ENCODE assay signal across 9 cellular contexts in genomic region chr12:118064608-118065007, GRCh38. TPM values are rescaled to one million over a fixed set of nuclear protein-coding genes. Genes with fewer than 3 reads are reported as not detected.
A peak's percentile ranks its signal among the peaks of the same experiment; 100 is the strongest.
DNase-seq lines count a peak whose midpoint lies in the region; ATAC-seq and TF ChIP-seq lines count a peak whose summit lies in the region.
"Had no signal": no experiment of that assay in that cellular context is flagged by ENCODE, and none has a peak within 500 bp of the region (broad histone marks: within the 10 kb centered on the region; RNA-seq: fewer than 3 reads in every experiment).

No MANE protein-coding gene starts in this region.

- BruUV-seq in HCT116 (replicated peaks; lab: Mats Ljungman, UMichigan) = no TSS peak

- H3K36me3 ChIP-seq in DND-41 (ENCODE audit: insufficient read depth, low read length) (no peaks in the 10 kb centered on the region; the same call in 1 of the 2 replicates), HCT116 (ENCODE audit: control insufficient read depth in 1 of 2, insufficient read depth in 2 of 2, low read length in 2 of 2) (peaks cover 0 to 5% of the 10 kb centered on the region in 2 experiments; a peak in 1 of 4 replicates), mucosa of rectum (ENCODE audit: control insufficient read depth in 2 of 2, insufficient read depth in 2 of 2, low read length in 2 of 2) (peaks cover 0 to 6% of the 10 kb centered on the region in 2 donors), vagina (no peaks in the 10 kb centered on the region)

- CTCF ChIA-PET in HCT116 (lab: Charles Lee) = interaction anchor here (1.0 to 2.1 kb wide), 3 partner anchors 10 to 190 kb away, joined by 4 to 7 read pairs (median 6); no protein-coding TSS in a partner anchor
- CTCF ChIA-PET in activated CD8-positive, alpha-beta T cell treated with anti-CD3 and anti-CD28 coated beads for 36 hours (lab: Charles Lee) = interaction anchor here (0.8 to 3.4 kb wide), 20 partner anchors 9 to 311 kb away, joined by 3 to 35 read pairs (median 5); partner anchors contain the start of genes PEBP1 and RFC5

- H4K20me1 ChIP-seq in DND-41 (ENCODE audit: insufficient read depth, low read length) (no peaks in the 10 kb centered on the region), HCT116 (ENCODE audit: insufficient read depth) (no peaks in the 10 kb centered on the region)

- H3K9me3 ChIP-seq in DND-41 (ENCODE audit: insufficient read depth, low read length, severe bottlenecking) = no peaks in the 10 kb centered on the region
- no peaks in the 10 kb centered on the region for H3K9me3 ChIP-seq in HCT116 (ENCODE audit: control insufficient read depth in 1 of 2, insufficient read depth in 1 of 2, low read depth in 1 of 2, low read length in 2 of 2)
- no peaks in the 10 kb centered on the region for H3K9me3 ChIP-seq in mucosa of rectum (ENCODE audit: control insufficient read depth in 2 of 2, low read length in 2 of 2)
- no peaks in the 10 kb centered on the region for H3K9me3 ChIP-seq in vagina

- no peaks in the 10 kb centered on the region for H3K9me3 Mint-ChIP-seq in activated CD8-positive, alpha-beta T cell treated with anti-CD3 and anti-CD28 coated beads for 36 hours

- no peak overlapping the region for H2AFZ ChIP-seq in DND-41 (ENCODE audit: low read depth, low read length)
- no peak overlapping the region for H2AFZ ChIP-seq in HCT116 (ENCODE audit: low read depth, low read length, poor library complexity, severe bottlenecking)

- H3K4me1 ChIP-seq in DND-41 (ENCODE audit: insufficient read depth, low read length) (peaks cover 55% of the 10 kb centered on the region), HCT116 (ENCODE audit: control insufficient read depth in 1 of 2, insufficient read depth in 2 of 2, low read length in 2 of 2) (peaks cover 21 to 29% of the 10 kb centered on the region in 2 experiments), mucosa of rectum (ENCODE audit: control insufficient read depth in 2 of 2, insufficient read depth in 2 of 2, low read length in 2 of 2) (peaks cover 26 to 32% of the 10 kb centered on the region in 2 donors), vagina (peaks cover 22% of the 10 kb centered on the region)

- peaks cover 17% of the 10 kb centered on the region for H3K27me3 Mint-ChIP-seq in activated CD8-positive, alpha-beta T cell treated with anti-CD3 and anti-CD28 coated beads for 36 hours

- H3K4me3 ChIP-seq in DND-41 (ENCODE audit: low read depth in 1 of 2, low read length in 2 of 2) (no peak overlapping the region), HCT116 (replicated peaks in 1 of 2; ENCODE audit: low read depth in 1 of 2, low read length in 2 of 2) (no peak overlapping the region), mucosa of rectum (ENCODE audit: low read length in 2 of 2) (no peak overlapping the region), vagina (no peak overlapping the region)

- H3K4me1 Mint-ChIP-seq in activated CD8-positive, alpha-beta T cell treated with anti-CD3 and anti-CD28 coated beads for 36 hours (ENCODE audit: low read depth) = peaks cover 45% of the 10 kb centered on the region

- POLR2A ChIA-PET in HCT116 (lab: Charles Lee) = no interaction called here
- POLR2A ChIA-PET in activated CD8-positive, alpha-beta T cell treated with anti-CD3 and anti-CD28 coated beads for 36 hours (lab: Charles Lee) = interaction anchor here (1.7 to 3.3 kb wide), 3 partner anchors 29 to 72 kb away, joined by 4 to 16 read pairs (median 7); partner anchors contain the start of genes PEBP1 and RFC5

- no peaks in the 10 kb centered on the region for H3K9me2 ChIP-seq in HCT116 (ENCODE audit: insufficient read depth)

- H3K27ac ChIP-seq in DND-41 (ENCODE audit: low read length) (peak overlapping the region; percentile 42), HCT116 (ENCODE audit: low read depth, low read length) (no peak overlapping the region), mucosa of rectum (ENCODE audit: low read depth in 2 of 2, low read length in 2 of 2) (peak overlapping the region; percentile 87 to 96), vagina (no peak overlapping the region)

- peak overlapping the region; percentile 71 for H3K27ac Mint-ChIP-seq in activated CD8-positive, alpha-beta T cell treated with anti-CD3 and anti-CD28 coated beads for 36 hours

- peak; percentile 56 for DNase-seq in DND-41
- DNase-seq in HCT116 (ENCODE audit: low read depth, low spot score) = no peak
- peak; percentile 37 for DNase-seq in activated CD8-positive, alpha-beta T cell treated with anti-CD3 and anti-CD28 coated beads for 36 hours
- DNase-seq in D341Med (ENCODE audit: low spot score) = no peak
- DNase-seq in superior temporal gyrus (ENCODE audit: extremely low spot score) = no peak
- no peak for DNase-seq in vagina (ENCODE audit: extremely low spot score in 2 of 2)
- DNase-seq: foreskin melanocyte had no signal

- peak; percentile 63 for TF ChIP-seq CTCF in DND-41 (IDR thresholded peaks at IDR 0.05; ENCODE audit: borderline replicate concordance, extremely low read depth, low read length, poor library complexity, severe bottlenecking)
- TF ChIP-seq CTCF in HCT116 (IDR thresholded peaks at IDR 0.05 in 2 of 3, conservative IDR thresholded peaks at IDR 0.05 in 1 of 3; ENCODE audit: borderline replicate concordance in 1 of 3, insufficient read depth in 1 of 3, low read depth in 2 of 3, low read length in 2 of 3) = peak in 2 of 3 experiments; percentile 30 to 42; a peak in 4 of 6 replicates
- TF ChIP-seq CTCF in activated CD8-positive, alpha-beta T cell treated with anti-CD3 and anti-CD28 coated beads for 36 hours (IDR thresholded peaks at IDR 0.05) = peak; percentile 62
- TF ChIP-seq CTCF in vagina (IDR thresholded peaks at IDR 0.05) = no peak

- 0 out of 2 replicates have a peak, but pooled peaks have one; percentile 3 for TF ChIP-seq RAD21 in HCT116 (IDR thresholded peaks at IDR 0.05; ENCODE audit: low read depth)

- ATAC-seq in DND-41 (ENCODE audit: insufficient read depth, low read depth) (peak; percentile 65), HCT116 (no peak; the same call in 1 of the 2 replicates), GM21619 (IDR thresholded peaks at IDR 0.05; ENCODE audit: unreplicated experiment) (no peak)
- ATAC-seq in activated CD8-positive, alpha-beta T cell treated with anti-CD3 and anti-CD28 coated beads for 36 hours = peak; percentile 47

- TF ChIP-seq POLR2A in HCT116 (IDR thresholded peaks at IDR 0.05; ENCODE audit: borderline replicate concordance, extremely low read depth, insufficient read depth, insufficient read length) (no peak), vagina (IDR thresholded peaks at IDR 0.05) (no peak)

- RAD21 ChIA-PET in HCT116 (lab: Charles Lee; ENCODE audit: low non-redundant PET in 1 of 2, low total read pairs in 2 of 2, uncharacterized antibody in 2 of 2, unreplicated experiment in 2 of 2) = no interaction called here

- no peaks in the 10 kb centered on the region for H3K27me3 ChIP-seq in DND-41 (ENCODE audit: insufficient read depth, low read length, poor library complexity)
- H3K27me3 ChIP-seq in HCT116 (ENCODE audit: insufficient read depth, low read length) = no peaks in the 10 kb centered on the region
- H3K27me3 ChIP-seq in mucosa of rectum (ENCODE audit: control insufficient read depth in 2 of 2, insufficient read depth in 2 of 2, low read length in 2 of 2) = no peaks in the 10 kb centered on the region
- H3K27me3 ChIP-seq in vagina = no peaks in the 10 kb centered on the region

- intact Hi-C loops in HCT116 (cut with micrococcal nuclease) (loop anchor here (5.0 kb wide), 1 partner anchor 38 kb away; the partner anchor contains the start of gene VSIG10), vagina (cut with DNase I) (loop anchor here (5.0 kb wide), 2 partner anchors 47 to 308 kb away; partner anchors contain the start of genes RFC5 and TAOK3)
- intact Hi-C loops in activated CD8-positive, alpha-beta T cell treated with anti-CD3 and anti-CD28 coated beads for 36 hours (cut with micrococcal nuclease) = no loop called here

- H3K4me2 ChIP-seq in DND-41 (ENCODE audit: insufficient read depth, low read length) (peak overlapping the region; percentile 37; the same call in 1 of the 2 replicates), HCT116 (ENCODE audit: low read length) (no peak overlapping the region)

- no peaks in the 10 kb centered on the region for H3K36me3 Mint-ChIP-seq in activated CD8-positive, alpha-beta T cell treated with anti-CD3 and anti-CD28 coated beads for 36 hours (ENCODE audit: low read depth)

- peak overlapping the region; percentile 24 for H3K4me3 Mint-ChIP-seq in activated CD8-positive, alpha-beta T cell treated with anti-CD3 and anti-CD28 coated beads for 36 hours

- H3K9ac ChIP-seq in DND-41 (ENCODE audit: low read depth, low read length) (peak overlapping the region; percentile 25; the same call in 1 of the 2 replicates), HCT116 (ENCODE audit: low read length) (no peak overlapping the region), mucosa of rectum (ENCODE audit: low read depth in 1 of 2, low read length in 2 of 2) (peak overlapping the region in 1 of 2 donors; percentile 23)

- peaks cover 8% of the 10 kb centered on the region; the same call in 1 of the 2 replicates for H3K79me2 ChIP-seq in DND-41 (ENCODE audit: insufficient read depth, low read length)
- peaks cover 10% of the 10 kb centered on the region for H3K79me2 ChIP-seq in HCT116 (ENCODE audit: insufficient read depth, low read length)

TF ChIP-seq in HCT116, 20 proteins besides CTCF, POLR2A, EP300 and RAD21:
- TF ChIP-seq SIN3A (IDR thresholded peaks at IDR 0.05; ENCODE audit: low read depth) (no peak), TCF7L2 (IDR thresholded peaks at IDR 0.05; ENCODE audit: borderline replicate concordance, extremely low read depth, insufficient read depth, insufficient read length) (no peak), MAX (IDR thresholded peaks at IDR 0.05) (no peak), ELF1 (IDR thresholded peaks at IDR 0.05; ENCODE audit: borderline replicate concordance, low read depth) (no peak), SP1 (IDR thresholded peaks at IDR 0.05; ENCODE audit: low read depth) (no peak), CBX3 (IDR thresholded peaks at IDR 0.05; ENCODE audit: low read depth) (no peak), YY1 (IDR thresholded peaks at IDR 0.05; ENCODE audit: extremely low read depth, insufficient replicate concordance, low read depth, low read length) (no peak)
TF ChIP-seq in HCT116: peak in this region for 0.

RNA-seq across cellular contexts. Expression of gene WSB2, which starts 3.6 kb away (rescaled TPM):
- total RNA-seq in HCT116 (2021; ENCODE audit: unreplicated experiment) (97.0 TPM), vagina (44.0 TPM)
- 54.9 and 72.2 TPM in 2 replicates for polyA plus RNA-seq in HCT116 (2012)
- 10 to 100 TPM; 26.2 to 27.9 TPM for total RNA-seq in activated CD8-positive, alpha-beta T cell treated with anti-CD3 and anti-CD28 coated beads for 36 hours

RNA-seq across cellular contexts. Expression of gene VSIG10, which starts 39.2 kb away (rescaled TPM):
- total RNA-seq in HCT116 (2021; ENCODE audit: unreplicated experiment) (42.6 TPM), vagina (31.2 TPM)
- 14.6 and 19.7 TPM in 2 replicates for polyA plus RNA-seq in HCT116 (2012)
- total RNA-seq in activated CD8-positive, alpha-beta T cell treated with anti-CD3 and anti-CD28 coated beads for 36 hours = 1 to 10 TPM; 4.2 to 5.3 TPM

RNA-seq across cellular contexts. Expression of gene RFC5, which starts 48.1 kb away (rescaled TPM):
- 78.6 TPM for total RNA-seq in HCT116 (2021; ENCODE audit: unreplicated experiment)
- polyA plus RNA-seq in HCT116 (2012) = 36.8 and 55.1 TPM in 2 replicates
- 10 to 100 TPM; 59.8 to 65.6 TPM for total RNA-seq in activated CD8-positive, alpha-beta T cell treated with anti-CD3 and anti-CD28 coated beads for 36 hours
- 11.5 TPM for total RNA-seq in vagina

Comparison
In these comparisons a context has a peak if more than half of its experiments do, and no peak if none do; other contexts are left out.
1. ATAC-seq: peak in DND-41 (single experiment) and activated CD8-positive, alpha-beta T cell treated with anti-CD3 and anti-CD28 coated beads for 36 hours (single experiment); none in HCT116 (single experiment) and GM21619 (single experiment).
2. DNase-seq: peak in DND-41 (single experiment) and activated CD8-positive, alpha-beta T cell treated with anti-CD3 and anti-CD28 coated beads for 36 hours (single experiment); none in HCT116 (single experiment), D341Med (single experiment), superior temporal gyrus (single experiment) and vagina (0 of 2).
3. H3K27ac ChIP-seq: peak in DND-41 (single experiment) and mucosa of rectum (2 of 2); none in HCT116 (single experiment) and vagina (single experiment).
4. CTCF ChIP-seq: peak in DND-41 (single experiment), HCT116 (2 of 3) and activated CD8-positive, alpha-beta T cell treated with anti-CD3 and anti-CD28 coated beads for 36 hours (single experiment); none in vagina (0 of 3).